9 cellular contexts compared by ENCODE assay signal in genomic region chr15:60390931-60391501, GRCh38. TPM values are rescaled to one million over a fixed set of nuclear protein-coding genes. Genes with fewer than 3 reads are reported as not detected.
DNase-seq lines count a peak whose midpoint lies in the region; ATAC-seq and TF ChIP-seq lines count a peak whose summit lies in the region.
"Had no signal": no experiment of that assay in that cellular context is flagged by ENCODE, and none has a peak within 500 bp of the region (broad histone marks: within the 10 kb centered on the region; RNA-seq: fewer than 3 reads in every experiment).

No MANE protein-coding gene starts in this region.

- no peaks in the 10 kb centered on the region; a peak in 1 of 5 replicates for H3K9me3 Mint-ChIP-seq in H9

- peak overlapping the region in 1 of 3 experiments; percentile 64; a peak in 1 of 7 replicates for H3K27ac Mint-ChIP-seq in H9

- H3K4me3 Mint-ChIP-seq in H9, result no peak overlapping the region; a peak in 1 of 5 replicates

- no peak overlapping the region for H3K18ac ChIP-seq in H9 (ENCODE audit: insufficient read length, low read depth, low read length)

- no peaks in the 10 kb centered on the region for H3K79me1 ChIP-seq in H9 (ENCODE audit: insufficient read depth, low read depth, low read length, poor library complexity, severe bottlenecking)

- H3K79me2 ChIP-seq in H9 (ENCODE audit: insufficient read depth, low read length), result peaks cover 9% of the 10 kb centered on the region; the same call in 1 of the 2 replicates

- H3K27me3 ChIP-seq in H9 (ENCODE audit: insufficient read depth, low read length), result peaks cover 1% of the 10 kb centered on the region; the same call in 1 of the 2 replicates

- peaks cover 17% of the 10 kb centered on the region; the same call in 1 of the 2 replicates for H3K4me1 ChIP-seq in H9 (ENCODE audit: insufficient read depth, low read length)

- TF ChIP-seq CTCF in H9 (conservative IDR thresholded peaks at IDR 0.05) (no peak), RWPE1 (conservative IDR thresholded peaks at IDR 0.05; ENCODE audit: low read depth) (no peak; the same call in 1 of the 2 replicates), fibroblast of mammary gland (conservative IDR thresholded peaks at IDR 0.05; ENCODE audit: control insufficient read depth, insufficient read depth, low read depth, low read length) (peak; percentile 21)

- no peak overlapping the region for H4K91ac ChIP-seq in H9 (ENCODE audit: insufficient read length, low read depth, low read length)

- no peak overlapping the region for H3K27ac ChIP-seq in H9 (ENCODE audit: insufficient read length, low read depth, low read length)
- H3K27ac ChIP-seq in RWPE1, result peak overlapping the region; percentile 81
- H3K27ac ChIP-seq: neutrophil had no signal

- no peak overlapping the region for H2AK5ac ChIP-seq in H9 (ENCODE audit: insufficient read length, low read length)

- H2BK12ac ChIP-seq in H9 (ENCODE audit: insufficient read length, low read depth, low read length), result no peak overlapping the region

- H3K56ac ChIP-seq in H9 (ENCODE audit: insufficient read length, low read depth, low read length), result no peak overlapping the region

- H2BK15ac ChIP-seq in H9 (ENCODE audit: low read depth, low read length), result no peak overlapping the region

- no peak overlapping the region for H3K4me2 ChIP-seq in H9 (ENCODE audit: insufficient read depth, insufficient read length, low read length)

- H3K4ac ChIP-seq in H9 (ENCODE audit: low read depth, low read length), result no peak overlapping the region

- H3T11ph ChIP-seq in H9 (ENCODE audit: low read length), result no peak overlapping the region

- DNase-seq in H9, result peak; percentile 50
- DNase-seq in RWPE1 (ENCODE audit: low spot score), result peak; percentile 80
- DNase-seq in fibroblast of mammary gland (ENCODE audit: low read depth), result peak; percentile 93
- DNase-seq in pons (ENCODE audit: low spot score), result peak; percentile 19
- DNase-seq in NCI-H1417 treated with DMSO at 0.1 percent for 48 hours (lab: John Stamatoyannopoulos, UW), result no peak
- no peak for DNase-seq in NCI-H510A treated with DMSO at 0.1 percent for 48 hours (lab: John Stamatoyannopoulos, UW)
- no peak for DNase-seq in NCI-H128 (lab: John Stamatoyannopoulos, UW; ENCODE audit: unreplicated experiment)

- H3K23ac ChIP-seq in H9 (ENCODE audit: insufficient read length, low read depth, low read length), result no peak overlapping the region

- peak overlapping the region; percentile 20 for H3K4me3 ChIP-seq in fibroblast of mammary gland (ENCODE audit: control insufficient read depth, low read depth, low read length)

- no peaks in the 10 kb centered on the region for H3K23me2 ChIP-seq in H9 (ENCODE audit: insufficient read length, low read depth, low read length, poor library complexity, severe bottlenecking)

- no peak overlapping the region for H3K9ac ChIP-seq in H9 (ENCODE audit: extremely low read depth, insufficient read length, low read length)

- H2AFZ ChIP-seq in H9 (ENCODE audit: low read length), result no peak overlapping the region

- H3K14ac ChIP-seq in H9 (ENCODE audit: insufficient read depth, low read length), result no peak overlapping the region

- H4K5ac ChIP-seq in H9 (ENCODE audit: insufficient read length, low read depth, low read length), result no peak overlapping the region

- no peak overlapping the region for H2BK120ac ChIP-seq in H9 (ENCODE audit: low read depth, low read length, poor library complexity, severe bottlenecking)

- H2BK20ac ChIP-seq in H9 (ENCODE audit: low read depth, low read length, poor library complexity, severe bottlenecking), result no peak overlapping the region

- peaks cover 0 to 6% (median 3%) of the 10 kb centered on the region in 3 experiments; a peak in 2 of 7 replicates for H3K36me3 Mint-ChIP-seq in H9 (ENCODE audit: insufficient read depth in 1 of 3, low read depth in 3 of 3)

- no peaks in the 10 kb centered on the region for H3K9me3 ChIP-seq in H9 (ENCODE audit: control insufficient read depth, low read depth, low read length)
- H3K9me3 ChIP-seq: neutrophil had no signal

- no peak overlapping the region for H2BK5ac ChIP-seq in H9 (ENCODE audit: insufficient read length, low read length)

- CTCF ChIA-PET in RWPE1 (lab: Yijun Ruan, JAX), result interaction anchor here (0.5 to 0.6 kb wide), 2 partner anchors 16 kb away, joined by 3 to 4 read pairs; no protein-coding TSS in a partner anchor

- H4K20me1 ChIP-seq in H9 (ENCODE audit: control insufficient read depth, insufficient read depth, insufficient read length), result no peaks in the 10 kb centered on the region

- H3K4me1 Mint-ChIP-seq in H9, result peaks cover 45 to 47% of the 10 kb centered on the region in 2 experiments

- no CpG with 5 or more reads among the region's 6 CpGs for WGBS in H9 (ENCODE audit: extremely low coverage, insufficient read length, low lambda C conversion rate)

- POLR2A ChIA-PET in RWPE1 (lab: Yijun Ruan, JAX; ENCODE audit: low non-redundant PET), result no interaction called here

- H4K8ac ChIP-seq in H9 (replicated peaks; ENCODE audit: insufficient read length, low read depth, low read length), result no peak overlapping the region

- peaks cover 10% of the 10 kb centered on the region for H3K27me3 Mint-ChIP-seq in H9 (ENCODE audit: low read depth)

- no peak for ATAC-seq in GM18868 (IDR thresholded peaks at IDR 0.05; ENCODE audit: unreplicated experiment)

RNA-seq across cellular contexts. Expression of gene ANXA2, which starts 6.8 kb away (rescaled TPM):
- 126 and 127 TPM in 2 replicates for total RNA-seq in H9 (2021)

Comparison
In these comparisons a context has a peak if more than half of its experiments do, and no peak if none do; other contexts are left out.
1. DNase-seq: peak in H9 (single experiment), RWPE1 (single experiment), fibroblast of mammary gland (single experiment) and pons (single experiment); none in NCI-H1417 treated with DMSO at 0.1 percent for 48 hours (single experiment), NCI-H510A treated with DMSO at 0.1 percent for 48 hours (single experiment) and NCI-H128 (single experiment).